1 cellular context compared by ENCODE assay signal in genomic region chr15:66126057-66126855, GRCh38.
TF ChIP-seq lines count a peak whose summit lies in the region.

No MANE protein-coding gene starts in this region.

TF ChIP-seq in IMR-90, 13 proteins besides CTCF, POLR2A, EP300 and RAD21:
- no peak for TF ChIP-seq CEBPB (IDR thresholded peaks at IDR 0.05; ENCODE audit: low read depth, low read length)
- TF ChIP-seq BHLHE40 (IDR thresholded peaks at IDR 0.05; ENCODE audit: low read depth, low read length): no peak
- no peak for TF ChIP-seq MAZ (IDR thresholded peaks at IDR 0.05; ENCODE audit: borderline replicate concordance, low read depth, low read length)
- no peak for TF ChIP-seq MAFK (IDR thresholded peaks at IDR 0.05; ENCODE audit: low read depth, low read length)
- no peak for TF ChIP-seq MXI1 (IDR thresholded peaks at IDR 0.05; ENCODE audit: borderline replicate concordance, low read depth, low read length)
- no peak for TF ChIP-seq FOS (IDR thresholded peaks at IDR 0.05; ENCODE audit: low read depth, low read length)
- no peak for TF ChIP-seq SMC3 (IDR thresholded peaks at IDR 0.05; ENCODE audit: low read depth, low read length)
- TF ChIP-seq RFX5 (IDR thresholded peaks at IDR 0.05; ENCODE audit: low read depth, low read length): no peak
- no peak for TF ChIP-seq ELK1 (IDR thresholded peaks at IDR 0.05; ENCODE audit: borderline replicate concordance, low read depth, low read length)
- no peak for TF ChIP-seq USF2 (IDR thresholded peaks at IDR 0.05; ENCODE audit: low read depth, low read length)
- TF ChIP-seq RCOR1 (IDR thresholded peaks at IDR 0.05; ENCODE audit: insufficient replicate concordance, low read length): no peak
- no peak for TF ChIP-seq NFE2L2 (IDR thresholded peaks at IDR 0.05; ENCODE audit: low read depth, low read length)
- no peak for TF ChIP-seq CHD1 (IDR thresholded peaks at IDR 0.05; ENCODE audit: low read depth, low read length)
